In the genomic region with DNA sequence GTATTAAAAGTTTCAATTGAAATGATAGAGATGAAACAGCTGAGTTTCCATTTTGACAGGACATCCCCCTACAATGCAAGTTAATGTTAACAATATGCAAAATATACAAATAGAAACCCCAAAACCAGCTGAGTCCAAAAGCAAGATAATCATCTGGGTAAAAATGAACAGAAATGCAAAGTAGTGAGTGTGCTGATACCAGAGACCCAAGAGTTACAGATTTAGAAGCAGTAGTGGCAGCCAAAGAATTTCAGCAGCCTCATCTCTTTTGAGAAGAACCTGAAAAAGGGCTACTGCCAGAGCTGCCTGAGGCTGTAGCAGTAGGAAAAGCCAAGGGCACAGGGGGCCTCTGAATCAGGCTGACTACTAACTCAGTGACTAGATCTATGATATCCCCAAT, we compare ENCODE assay signal across 13 cellular contexts.
DNase-seq lines count a peak whose midpoint lies in the region; ATAC-seq and TF ChIP-seq lines count a peak whose summit lies in the region.
"Had no signal": no experiment of that assay in that cellular context is flagged by ENCODE, and none has a peak within 500 bp of the region (broad histone marks: within the 10 kb centered on the region; RNA-seq: fewer than 3 reads in every experiment).

No MANE protein-coding gene starts in this region.

- no peak for TF ChIP-seq CTCF in WTC11 (IDR thresholded peaks at IDR 0.05)

- POLR2A ChIA-PET in WTC11 (lab: Charles Lee): no interaction called here

- no peaks in the 10 kb centered on the region for H3K27me3 Mint-ChIP-seq in WTC11 (ENCODE audit: low read depth)
- H3K27me3 Mint-ChIP-seq: activated naive CD4-positive, alpha-beta T cell treated with anti-CD3 and anti-CD28 coated beads, Interleukin-2, amount 50 U/mL, for 24 hours had no signal

- DNase-seq in EH (ENCODE audit: low read depth) (peak; percentile 62), left cardiac atrium (no peak), GM19240 (ENCODE audit: insufficient read length, low spot score) (no peak), NCI-H1417 (lab: John Stamatoyannopoulos, UW) (no peak), WTC11 (ENCODE audit: low spot score) (no peak), caudate nucleus (lab: John Stamatoyannopoulos, UW) (no peak)
- DNase-seq: endodermal cell; NCI-H69; stimulated activated CD4-positive, alpha-beta T cell treated with anti-CD3 and anti-CD28 coated beads, Interleukin-4, amount 100 ng/mL, for 24 hours had no signal

- H3K27ac Mint-ChIP-seq in WTC11: no peak overlapping the region
- H3K27ac Mint-ChIP-seq: activated naive CD4-positive, alpha-beta T cell treated with anti-CD3 and anti-CD28 coated beads, Interleukin-2, amount 50 U/mL, for 24 hours; endodermal cell; nephron had no signal

- intact Hi-C loops in left cardiac atrium (cut with DNase I): no loop called here

- no peak overlapping the region for H3K27ac ChIP-seq in caudate nucleus (ENCODE audit: low read depth, low read length)

- peak; percentile 74 for ATAC-seq in GM19452 (IDR thresholded peaks at IDR 0.05; ENCODE audit: unreplicated experiment)
- peak; percentile 57 for ATAC-seq in HG03196 (IDR thresholded peaks at IDR 0.05; ENCODE audit: unreplicated experiment)
- ATAC-seq in left cardiac atrium: peak; percentile 24 to 39
- ATAC-seq in WTC11: no peak

- H3K4me1 Mint-ChIP-seq in WTC11: peaks cover 12% of the 10 kb centered on the region

- peaks cover 7% of the 10 kb centered on the region; the same call in 1 of the 2 replicates for H3K9me3 Mint-ChIP-seq in WTC11
- H3K9me3 Mint-ChIP-seq: activated naive CD4-positive, alpha-beta T cell treated with anti-CD3 and anti-CD28 coated beads, Interleukin-2, amount 50 U/mL, for 24 hours; endodermal cell; nephron had no signal

- no peak overlapping the region for H3K4me3 Mint-ChIP-seq in WTC11
- H3K4me3 Mint-ChIP-seq: activated naive CD4-positive, alpha-beta T cell treated with anti-CD3 and anti-CD28 coated beads, Interleukin-2, amount 50 U/mL, for 24 hours; endodermal cell; nephron had no signal

- peaks cover 7% of the 10 kb centered on the region for H3K36me3 Mint-ChIP-seq in WTC11

- CTCF ChIA-PET in WTC11 (lab: Charles Lee): no interaction called here

TF ChIP-seq in WTC11, 78 proteins besides CTCF, POLR2A, EP300 and RAD21:
- TF ChIP-seq, protein P1, sequence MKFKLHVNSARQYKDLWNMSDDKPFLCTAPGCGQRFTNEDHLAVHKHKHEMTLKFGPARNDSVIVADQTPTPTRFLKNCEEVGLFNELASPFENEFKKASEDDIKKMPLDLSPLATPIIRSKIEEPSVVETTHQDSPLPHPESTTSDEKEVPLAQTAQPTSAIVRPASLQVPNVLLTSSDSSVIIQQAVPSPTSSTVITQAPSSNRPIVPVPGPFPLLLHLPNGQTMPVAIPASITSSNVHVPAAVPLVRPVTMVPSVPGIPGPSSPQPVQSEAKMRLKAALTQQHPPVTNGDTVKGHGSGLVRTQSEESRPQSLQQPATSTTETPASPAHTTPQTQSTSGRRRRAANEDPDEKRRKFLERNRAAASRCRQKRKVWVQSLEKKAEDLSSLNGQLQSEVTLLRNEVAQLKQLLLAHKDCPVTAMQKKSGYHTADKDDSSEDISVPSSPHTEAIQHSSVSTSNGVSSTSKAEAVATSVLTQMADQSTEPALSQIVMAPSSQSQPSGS (CRISPR knock-in tag; IDR thresholded peaks at IDR 0.05; ENCODE audit: borderline replicate concordance, low read depth): no peak
- TF ChIP-seq, protein P2, sequence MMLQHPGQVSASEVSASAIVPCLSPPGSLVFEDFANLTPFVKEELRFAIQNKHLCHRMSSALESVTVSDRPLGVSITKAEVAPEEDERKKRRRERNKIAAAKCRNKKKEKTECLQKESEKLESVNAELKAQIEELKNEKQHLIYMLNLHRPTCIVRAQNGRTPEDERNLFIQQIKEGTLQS (CRISPR knock-in tag; conservative IDR thresholded peaks at IDR 0.05): no peak
- TF ChIP-seq ZNF232 (CRISPR knock-in tag; IDR thresholded peaks at IDR 0.05): no peak
- no peak for TF ChIP-seq TCF7 (CRISPR knock-in tag; IDR thresholded peaks at IDR 0.05; ENCODE audit: low read depth)
- TF ChIP-seq, protein P3, sequence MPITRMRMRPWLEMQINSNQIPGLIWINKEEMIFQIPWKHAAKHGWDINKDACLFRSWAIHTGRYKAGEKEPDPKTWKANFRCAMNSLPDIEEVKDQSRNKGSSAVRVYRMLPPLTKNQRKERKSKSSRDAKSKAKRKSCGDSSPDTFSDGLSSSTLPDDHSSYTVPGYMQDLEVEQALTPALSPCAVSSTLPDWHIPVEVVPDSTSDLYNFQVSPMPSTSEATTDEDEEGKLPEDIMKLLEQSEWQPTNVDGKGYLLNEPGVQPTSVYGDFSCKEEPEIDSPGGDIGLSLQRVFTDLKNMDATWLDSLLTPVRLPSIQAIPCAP (CRISPR knock-in tag; IDR thresholded peaks at IDR 0.05): no peak
- TF ChIP-seq, protein P4, sequence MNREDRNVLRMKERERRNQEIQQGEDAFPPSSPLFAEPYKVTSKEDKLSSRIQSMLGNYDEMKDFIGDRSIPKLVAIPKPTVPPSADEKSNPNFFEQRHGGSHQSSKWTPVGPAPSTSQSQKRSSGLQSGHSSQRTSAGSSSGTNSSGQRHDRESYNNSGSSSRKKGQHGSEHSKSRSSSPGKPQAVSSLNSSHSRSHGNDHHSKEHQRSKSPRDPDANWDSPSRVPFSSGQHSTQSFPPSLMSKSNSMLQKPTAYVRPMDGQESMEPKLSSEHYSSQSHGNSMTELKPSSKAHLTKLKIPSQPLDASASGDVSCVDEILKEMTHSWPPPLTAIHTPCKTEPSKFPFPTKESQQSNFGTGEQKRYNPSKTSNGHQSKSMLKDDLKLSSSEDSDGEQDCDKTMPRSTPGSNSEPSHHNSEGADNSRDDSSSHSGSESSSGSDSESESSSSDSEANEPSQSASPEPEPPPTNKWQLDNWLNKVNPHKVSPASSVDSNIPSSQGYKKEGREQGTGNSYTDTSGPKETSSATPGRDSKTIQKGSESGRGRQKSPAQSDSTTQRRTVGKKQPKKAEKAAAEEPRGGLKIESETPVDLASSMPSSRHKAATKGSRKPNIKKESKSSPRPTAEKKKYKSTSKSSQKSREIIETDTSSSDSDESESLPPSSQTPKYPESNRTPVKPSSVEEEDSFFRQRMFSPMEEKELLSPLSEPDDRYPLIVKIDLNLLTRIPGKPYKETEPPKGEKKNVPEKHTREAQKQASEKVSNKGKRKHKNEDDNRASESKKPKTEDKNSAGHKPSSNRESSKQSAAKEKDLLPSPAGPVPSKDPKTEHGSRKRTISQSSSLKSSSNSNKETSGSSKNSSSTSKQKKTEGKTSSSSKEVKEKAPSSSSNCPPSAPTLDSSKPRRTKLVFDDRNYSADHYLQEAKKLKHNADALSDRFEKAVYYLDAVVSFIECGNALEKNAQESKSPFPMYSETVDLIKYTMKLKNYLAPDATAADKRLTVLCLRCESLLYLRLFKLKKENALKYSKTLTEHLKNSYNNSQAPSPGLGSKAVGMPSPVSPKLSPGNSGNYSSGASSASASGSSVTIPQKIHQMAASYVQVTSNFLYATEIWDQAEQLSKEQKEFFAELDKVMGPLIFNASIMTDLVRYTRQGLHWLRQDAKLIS (CRISPR knock-in tag; IDR thresholded peaks at IDR 0.05; ENCODE audit: borderline replicate concordance): no peak
- TF ChIP-seq ELF4 (CRISPR knock-in tag; IDR thresholded peaks at IDR 0.05; ENCODE audit: low read depth): no peak
TF ChIP-seq in WTC11: peak in this region for 0.
